ENCODE assay signal across 20 cellular contexts in genomic region chrX:41348551-41348950, GRCh38. TPM values are rescaled to one million over a fixed set of nuclear protein-coding genes. Genes with fewer than 3 reads are reported as not detected.
DNase-seq lines count a peak whose midpoint lies in the region; ATAC-seq, FAIRE-seq and TF ChIP-seq lines count a peak whose summit lies in the region.
"Had no signal": no experiment of that assay in that cellular context is flagged by ENCODE, and none has a peak within 500 bp of the region (broad histone marks: within the 10 kb centered on the region; RNA-seq: fewer than 3 reads in every experiment).

No MANE protein-coding gene starts in this region.

- H3K4me1 ChIP-seq in cardiac muscle cell (ENCODE audit: low read depth) = no peaks in the 10 kb centered on the region
- H3K4me1 ChIP-seq: Peyer's patch had no signal

- ATAC-seq in left cardiac atrium = no peak
- ATAC-seq in GM21723 (IDR thresholded peaks at IDR 0.05; ENCODE audit: unreplicated experiment) = no peak
- ATAC-seq in stimulated activated naive CD8-positive, alpha-beta T cell treated with anti-CD3 and anti-CD28 coated beads, Interleukin-15, amount 100 ng/mL, for 72 hours = no peak
- ATAC-seq: GM23338, HCT116 had no signal

- intact Hi-C loops in left cardiac atrium (cut with DNase I) = no loop called here

- peak overlapping the region in 1 of 2 donors; percentile 4 for H3K27ac Mint-ChIP-seq in stimulated activated naive CD8-positive, alpha-beta T cell treated with anti-CD3 and anti-CD28 coated beads, Interleukin-15, amount 100 ng/mL, for 72 hours
- H3K27ac Mint-ChIP-seq: GM23338 had no signal

- peak overlapping the region; percentile 26 for H3K27ac ChIP-seq in cardiac muscle cell
- H3K27ac ChIP-seq: Peyer's patch, SJSA1 had no signal

- no peak overlapping the region for H3K4me3 Mint-ChIP-seq in stimulated activated naive CD8-positive, alpha-beta T cell treated with anti-CD3 and anti-CD28 coated beads, Interleukin-15, amount 100 ng/mL, for 72 hours
- H3K4me3 Mint-ChIP-seq: GM23338 had no signal

- H3K4me1 Mint-ChIP-seq in stimulated activated naive CD8-positive, alpha-beta T cell treated with anti-CD3 and anti-CD28 coated beads, Interleukin-15, amount 100 ng/mL, for 72 hours = peaks cover 30% of the 10 kb centered on the region

- no peaks in the 10 kb centered on the region for H3K27me3 ChIP-seq in cardiac muscle cell
- H3K27me3 ChIP-seq in bronchial epithelial cell (ENCODE audit: control insufficient read depth, insufficient read depth, low read length) = no peaks in the 10 kb centered on the region
- H3K27me3 ChIP-seq: Peyer's patch, SJSA1 had no signal

- TF ChIP-seq CTCF in cardiac muscle cell (IDR thresholded peaks at IDR 0.05; ENCODE audit: low read depth, low read length) (no peak), bronchial epithelial cell (IDR thresholded peaks at IDR 0.05; ENCODE audit: insufficient read depth, low read length, severe bottlenecking) (no peak)

- H3K9me3 Mint-ChIP-seq in stimulated activated naive CD8-positive, alpha-beta T cell treated with anti-CD3 and anti-CD28 coated beads, Interleukin-15, amount 100 ng/mL, for 72 hours = no peaks in the 10 kb centered on the region
- H3K9me3 Mint-ChIP-seq: GM23338 had no signal

- DNase-seq in cardiac muscle cell (ENCODE audit: low read depth in 1 of 2, low spot score in 1 of 2) (no peak), left cardiac atrium (no peak), GM12892 (ENCODE audit: insufficient read length) (no peak), bronchial epithelial cell (ENCODE audit: low read depth) (no peak), NCI-H2081 (lab: John Stamatoyannopoulos, UW) (no peak)
- no peak for DNase-seq in stimulated activated naive CD8-positive, alpha-beta T cell treated with anti-CD3 and anti-CD28 coated beads, Interleukin-15, amount 100 ng/mL, for 72 hours
- DNase-seq: C1 segment of cervical spinal cord; DMS 273 treated with DMSO at 0.1 percent for 48 hours; DND-41; NCI-H1105; NCI-H2081 treated with DMSO at 0.1 percent for 48 hours; NCI-H510A; NCI-H748 treated with DMSO at 0.1 percent for 48 hours; NK-92 treated with Interleukin-12 subunit alpha and Interleukin-12 subunit beta, amount 100 ng/mL, for 24 hours; Peyer's patch had no signal

- no peaks in the 10 kb centered on the region for H3K27me3 Mint-ChIP-seq in stimulated activated naive CD8-positive, alpha-beta T cell treated with anti-CD3 and anti-CD28 coated beads, Interleukin-15, amount 100 ng/mL, for 72 hours

- H3K36me3 ChIP-seq in cardiac muscle cell (peaks cover 62% of the 10 kb centered on the region), bronchial epithelial cell (ENCODE audit: control insufficient read depth, insufficient read depth, low read length) (peaks cover 4% of the 10 kb centered on the region)

- H3K9me3 ChIP-seq in cardiac muscle cell (ENCODE audit: low read depth) = no peaks in the 10 kb centered on the region
- H3K9me3 ChIP-seq: Peyer's patch had no signal

- no peak for FAIRE-seq in GM12892 (lab: Jason Lieb, UNC)
- peak; percentile 64 for FAIRE-seq in bronchial epithelial cell (lab: Jason Lieb, UNC)
- FAIRE-seq: HTR-8/SVneo had no signal

- peak; percentile 58; the same call in 1 of the 2 replicates for TF ChIP-seq POLR2A in GM12892 (IDR thresholded peaks at IDR 0.05; ENCODE audit: low read depth, low read length)

- H3K4me3 ChIP-seq in cardiac muscle cell (no peak overlapping the region), bronchial epithelial cell (ENCODE audit: low read depth, low read length) (no peak overlapping the region)
- H3K4me3 ChIP-seq: GM23338, Peyer's patch, SJSA1 had no signal

RNA-seq across cellular contexts. Expression of gene DDX3X, which starts 14.6 kb away (rescaled TPM):
- total RNA-seq in cardiac muscle cell (140 and 161 TPM in 2 replicates), left cardiac atrium (100 to 1,000 TPM; 137 to 301 TPM), bronchial epithelial cell (239 and 395 TPM in 2 replicates)
- polyA plus RNA-seq in cardiac muscle cell = 79.4 and 95.5 TPM in 2 replicates
- 141 TPM for polyA plus RNA-seq in GM12892 (2012; ENCODE audit: missing spikeins)
